Comparison of ENCODE assay signal across 17 cellular contexts in genomic region chr10:35456784-35457183, GRCh38.
DNase-seq lines count a peak whose midpoint lies in the region; ATAC-seq and TF ChIP-seq lines count a peak whose summit lies in the region.
"Had no signal": no experiment of that assay in that cellular context is flagged by ENCODE, and none has a peak within 500 bp of the region (broad histone marks: within the 10 kb centered on the region; RNA-seq: fewer than 3 reads in every experiment).

No MANE protein-coding gene starts in this region.

- peaks cover 2% of the 10 kb centered on the region for H3K27me3 Mint-ChIP-seq in glutamatergic neuron (ENCODE audit: unreplicated experiment)

- peaks cover 62% of the 10 kb centered on the region for H3K4me1 Mint-ChIP-seq in glutamatergic neuron (ENCODE audit: low read depth, unreplicated experiment)

- H3K9me3 Mint-ChIP-seq in glutamatergic neuron (ENCODE audit: unreplicated experiment), result peaks cover 9% of the 10 kb centered on the region

- H3K36me3 Mint-ChIP-seq in glutamatergic neuron (ENCODE audit: unreplicated experiment), result no peaks in the 10 kb centered on the region

- no peak for TF ChIP-seq CTCF in glutamatergic neuron (IDR thresholded peaks at IDR 0.05; ENCODE audit: partially characterized antibody, unreplicated experiment)

- peak overlapping the region; percentile 16 for H3K4me3 Mint-ChIP-seq in glutamatergic neuron (ENCODE audit: unreplicated experiment)

- peak; percentile 81 for DNase-seq in COLO829 (ENCODE audit: low spot score)
- peak in 1 of 61 donors; percentile 35 for DNase-seq in caudate nucleus (lab: John Stamatoyannopoulos, UW)
- no peak for DNase-seq in glutamatergic neuron
- peak; percentile 77 for DNase-seq in putamen (ENCODE audit: low spot score)
- no peak for DNase-seq in D341Med (ENCODE audit: low spot score)
- no peak for DNase-seq in HT-29 (ENCODE audit: low spot score)
- no peak for DNase-seq in Kasumi-1 (lab: John Stamatoyannopoulos, UW)
- DNase-seq: AML-193, Calu3, DMS53, KG1, MV-4-11, NCI-H187 treated with DMSO at 0.1 percent for 48 hours, NCI-H345, PC-9 had no signal

- H3K27ac ChIP-seq in caudate nucleus (ENCODE audit: low read depth, low read length), result peak overlapping the region; percentile 98
- H3K27ac ChIP-seq: PC-9, RWPE1 had no signal

- ATAC-seq in HG02623 (IDR thresholded peaks at IDR 0.05; ENCODE audit: unreplicated experiment), result no peak

- H3K27ac Mint-ChIP-seq in glutamatergic neuron (ENCODE audit: unreplicated experiment), result peak overlapping the region; percentile 26

Comparison
In these comparisons a context has a peak if more than half of its experiments do, and no peak if none do; other contexts are left out.
1. DNase-seq: peak in COLO829 (single experiment) and putamen (single experiment); none in glutamatergic neuron (single experiment), D341Med (single experiment), HT-29 (single experiment) and Kasumi-1 (0 of 2).